In genomic region chr4:47490550-47490949, GRCh38 we compare ENCODE assay signal across 8 cellular contexts. TPM values are rescaled to one million over a fixed set of nuclear protein-coding genes. Genes with fewer than 3 reads are reported as not detected.
DNase-seq lines count a peak whose midpoint lies in the region; ATAC-seq and TF ChIP-seq lines count a peak whose summit lies in the region.

No MANE protein-coding gene starts in this region.

- ATAC-seq in GM18498 (IDR thresholded peaks at IDR 0.05; ENCODE audit: unreplicated experiment) (peak; percentile 57), HG02678 (IDR thresholded peaks at IDR 0.05; ENCODE audit: unreplicated experiment) (peak; percentile 53), naive B cell (ENCODE audit: low read depth in 2 of 2) (peak; percentile 83 to 86)
- ATAC-seq in central memory CD8-positive, alpha-beta T cell (replicated peaks; ENCODE audit: extremely low read depth, poor library complexity, severe bottlenecking): peak; percentile 55

- peak; percentile 19 for TF ChIP-seq CTCF in AG04449 (IDR thresholded peaks at IDR 0.05; ENCODE audit: insufficient read depth, low read length, missing control alignments)

- H3K36me3 Mint-ChIP-seq in central memory CD8-positive, alpha-beta T cell (ENCODE audit: insufficient read depth): peaks cover 6% of the 10 kb centered on the region
- H3K36me3 Mint-ChIP-seq in naive B cell: peaks cover 17% of the 10 kb centered on the region in 2 donors

- H3K4me3 ChIP-seq in AG04449 (ENCODE audit: low read depth, low read length): no peak overlapping the region

- no peak overlapping the region for H3K27ac Mint-ChIP-seq in central memory CD8-positive, alpha-beta T cell (ENCODE audit: low read depth)
- H3K27ac Mint-ChIP-seq in naive B cell: peak overlapping the region in 4 of 6 donors; percentile 5 to 86 (median 78)

- POLR2A ChIA-PET in AG04449 (lab: Yijun Ruan, JAX): no interaction called here

- no peak overlapping the region for H3K4me3 Mint-ChIP-seq in central memory CD8-positive, alpha-beta T cell
- peak overlapping the region; percentile 12 to 69 (median 42) for H3K4me3 Mint-ChIP-seq in naive B cell

- H3K9me3 Mint-ChIP-seq in central memory CD8-positive, alpha-beta T cell: no peaks in the 10 kb centered on the region
- peaks cover 0 to 3% (median 0%) of the 10 kb centered on the region in 7 donors for H3K9me3 Mint-ChIP-seq in naive B cell

- CTCF ChIA-PET in AG04449 (lab: Yijun Ruan, JAX): interaction anchor here (0.7 kb wide), 1 partner anchor 11 kb away, joined by 3 read pairs; no protein-coding TSS in a partner anchor

- DNase-seq in AG04449 (ENCODE audit: low read depth, low spot score): no peak
- DNase-seq in NAMALWA (ENCODE audit: low spot score): peak; percentile 65
- DNase-seq in central memory CD8-positive, alpha-beta T cell (ENCODE audit: low spot score in 2 of 2): no peak
- no peak for DNase-seq in naive B cell
- no peak for DNase-seq in NCI-H1417 (lab: John Stamatoyannopoulos, UW)
- DNase-seq in activated gamma-delta T cell treated with Interleukin-2 at 50 U/mL for 16 hours: no peak

- H3K4me1 Mint-ChIP-seq in central memory CD8-positive, alpha-beta T cell: peaks cover 26% of the 10 kb centered on the region
- H3K4me1 Mint-ChIP-seq in naive B cell: peaks cover 48 to 86% (median 60%) of the 10 kb centered on the region in 3 donors

- no peaks in the 10 kb centered on the region for H3K27me3 Mint-ChIP-seq in central memory CD8-positive, alpha-beta T cell
- H3K27me3 Mint-ChIP-seq in naive B cell: no peaks in the 10 kb centered on the region

RNA-seq across cellular contexts. Expression of gene ATP10D, which starts 5.5 kb away (rescaled TPM):
- 10 to 100 TPM; 21.5 to 70.9 (median 43.8) TPM for polyA plus RNA-seq in naive B cell (ENCODE audit: low read depth in 6 of 6)

RNA-seq across cellular contexts. Expression of gene COMMD8, which starts 27.0 kb away (rescaled TPM):
- polyA plus RNA-seq in naive B cell (ENCODE audit: low read depth in 6 of 6): 10 to 100 TPM; 49.5 to 90.7 (median 61.9) TPM
